9 cellular contexts compared by ENCODE assay signal in genomic region chr7:117871778-117872538, GRCh38. TPM values are rescaled to one million over a fixed set of nuclear protein-coding genes. Genes with fewer than 3 reads are reported as not detected.
A peak's percentile ranks its signal among the peaks of the same experiment; 100 is the strongest.
DNase-seq lines count a peak whose midpoint lies in the region; ATAC-seq and TF ChIP-seq lines count a peak whose summit lies in the region.
"Had no signal": no experiment of that assay in that cellular context is flagged by ENCODE, and none has a peak within 500 bp of the region (broad histone marks: within the 10 kb centered on the region; RNA-seq: fewer than 3 reads in every experiment).

No MANE protein-coding gene starts in this region.

- H3K9me3 Mint-ChIP-seq in naive thymus-derived CD8-positive, alpha-beta T cell: peaks cover 0 to 5% (median 0%) of the 10 kb centered on the region in 9 donors

- H3K36me3 ChIP-seq in BE2C: no peaks in the 10 kb centered on the region
- H3K36me3 ChIP-seq in fibroblast of lung (ENCODE audit: control insufficient read depth, insufficient read depth, low read length): no peaks in the 10 kb centered on the region

- peak overlapping the region; percentile 73 for H3K27ac ChIP-seq in fibroblast of lung (ENCODE audit: insufficient read depth, low read length)

- no peaks in the 10 kb centered on the region for H4K20me1 ChIP-seq in fibroblast of lung (ENCODE audit: control insufficient read depth, extremely low read depth, insufficient read depth, low read length)

- H2AFZ ChIP-seq in fibroblast of lung (ENCODE audit: low read length): peak overlapping the region; percentile 55

- H3K4me3 Mint-ChIP-seq in naive thymus-derived CD8-positive, alpha-beta T cell: peak overlapping the region in 9 of 10 donors; percentile 15 to 69 (median 51)

- TF ChIP-seq CTCF in BE2C (IDR thresholded peaks at IDR 0.05; ENCODE audit: low read depth, low read length): no peak
- no peak for TF ChIP-seq CTCF in fibroblast of lung (conservative IDR thresholded peaks at IDR 0.05 in 1 of 2, IDR thresholded peaks at IDR 0.05 in 1 of 2; ENCODE audit: low read depth in 1 of 2, low read length in 2 of 2)

- peak overlapping the region in 1 of 10 donors; percentile 71 for H3K27ac Mint-ChIP-seq in naive thymus-derived CD8-positive, alpha-beta T cell

- DNase-seq in BE2C (no peak), NCI-H345 (lab: John Stamatoyannopoulos, UW) (peak; percentile 57), fibroblast of lung (ENCODE audit: low read depth in 2 of 2) (peak; percentile 30 to 32)
- no peak for DNase-seq in naive thymus-derived CD8-positive, alpha-beta T cell
- DNase-seq in stimulated activated CD4-positive, alpha-beta T cell treated with anti-CD3 and anti-CD28 coated beads, Interleukin-1b, Interleukin-23, amount 100 ng/mL, for 48 hours: no peak

- peaks cover 54% of the 10 kb centered on the region for H3K79me2 ChIP-seq in fibroblast of lung (ENCODE audit: control insufficient read depth, insufficient read depth, low read length)

- peaks cover 28 to 65% (median 41%) of the 10 kb centered on the region in 5 donors for H3K27me3 Mint-ChIP-seq in naive thymus-derived CD8-positive, alpha-beta T cell

- H3K4me3 ChIP-seq in BE2C (ENCODE audit: low read depth, low read length): peak overlapping the region; percentile 15; the same call in 1 of the 2 replicates
- peak overlapping the region; percentile 87 to 91 (median 89) for H3K4me3 ChIP-seq in fibroblast of lung (replicated peaks in 1 of 4; ENCODE audit: control extremely low read depth in 1 of 4, insufficient read depth in 1 of 4, low read depth in 3 of 4, low read length in 4 of 4)

- peaks cover 0 to 15% (median 7%) of the 10 kb centered on the region in 3 donors for H3K36me3 Mint-ChIP-seq in naive thymus-derived CD8-positive, alpha-beta T cell

- POLR2A ChIA-PET in naive thymus-derived CD8-positive, alpha-beta T cell (lab: Charles Lee): no interaction called here

- no peak for ATAC-seq in naive thymus-derived CD8-positive, alpha-beta T cell
- ATAC-seq in HG02981 (IDR thresholded peaks at IDR 0.05; ENCODE audit: unreplicated experiment) (no peak), GM21360 (IDR thresholded peaks at IDR 0.05; ENCODE audit: unreplicated experiment) (no peak), GM21367 (IDR thresholded peaks at IDR 0.05; ENCODE audit: unreplicated experiment) (no peak)

- H3K4me1 Mint-ChIP-seq in naive thymus-derived CD8-positive, alpha-beta T cell: peaks cover 8 to 18% (median 16%) of the 10 kb centered on the region in 4 donors

- H3K9ac ChIP-seq in fibroblast of lung (ENCODE audit: insufficient read depth, low read length): peak overlapping the region; percentile 72

- H3K27me3 ChIP-seq in BE2C (peaks cover 90% of the 10 kb centered on the region), fibroblast of lung (ENCODE audit: control insufficient read depth, insufficient read depth, low read length) (no peaks in the 10 kb centered on the region)

- H3K4me2 ChIP-seq in fibroblast of lung (ENCODE audit: extremely low read depth, insufficient read depth, low read length): peak overlapping the region; percentile 89

- H3K9me3 ChIP-seq in BE2C (no peaks in the 10 kb centered on the region), fibroblast of lung (ENCODE audit: control insufficient read depth, insufficient read depth, low read depth, low read length) (no peaks in the 10 kb centered on the region)

- H3K4me1 ChIP-seq in BE2C: no peaks in the 10 kb centered on the region
- peaks cover 8% of the 10 kb centered on the region for H3K4me1 ChIP-seq in fibroblast of lung (ENCODE audit: control insufficient read depth, extremely low read depth, insufficient read depth, low read length)

RNA-seq across cellular contexts. Expression of gene CTTNBP2, which starts 1.3 kb away (rescaled TPM):
- not detected for polyA plus RNA-seq in BE2C (2012; ENCODE audit: insufficient read depth, insufficient read length, low read depth)
- 4.4 and 8.3 TPM in 2 replicates for total RNA-seq in fibroblast of lung
- 12.0 and 15.7 TPM in 2 replicates for polyA plus RNA-seq in fibroblast of lung
- polyA plus RNA-seq in fibroblast of lung (2012): 6.7 and 8.1 TPM in 2 replicates
- polyA minus RNA-seq in fibroblast of lung (ENCODE audit: low replicate concordance): 8.6 and 31.6 TPM in 2 replicates
- under 1 TPM in 1 of 2 experiments, not detected in 1; 0.05 TPM for total RNA-seq in naive thymus-derived CD8-positive, alpha-beta T cell
- not detected for polyA plus RNA-seq in naive thymus-derived CD8-positive, alpha-beta T cell
- total RNA-seq: activated CD8-positive, alpha-beta memory T cell treated with anti-CD3 and anti-CD28 coated beads for 36 hours had no signal

Comparison
In these comparisons a context has a peak if more than half of its experiments do, and no peak if none do; other contexts are left out.
1. DNase-seq: peak in NCI-H345 (single experiment) and fibroblast of lung (2 of 2); none in BE2C (single experiment), naive thymus-derived CD8-positive, alpha-beta T cell (0 of 10) and stimulated activated CD4-positive, alpha-beta T cell treated with anti-CD3 and anti-CD28 coated beads, Interleukin-1b, Interleukin-23, amount 100 ng/mL, for 48 hours (single experiment).